Comparison of ENCODE assay signal across 8 cellular contexts in the genomic region with DNA sequence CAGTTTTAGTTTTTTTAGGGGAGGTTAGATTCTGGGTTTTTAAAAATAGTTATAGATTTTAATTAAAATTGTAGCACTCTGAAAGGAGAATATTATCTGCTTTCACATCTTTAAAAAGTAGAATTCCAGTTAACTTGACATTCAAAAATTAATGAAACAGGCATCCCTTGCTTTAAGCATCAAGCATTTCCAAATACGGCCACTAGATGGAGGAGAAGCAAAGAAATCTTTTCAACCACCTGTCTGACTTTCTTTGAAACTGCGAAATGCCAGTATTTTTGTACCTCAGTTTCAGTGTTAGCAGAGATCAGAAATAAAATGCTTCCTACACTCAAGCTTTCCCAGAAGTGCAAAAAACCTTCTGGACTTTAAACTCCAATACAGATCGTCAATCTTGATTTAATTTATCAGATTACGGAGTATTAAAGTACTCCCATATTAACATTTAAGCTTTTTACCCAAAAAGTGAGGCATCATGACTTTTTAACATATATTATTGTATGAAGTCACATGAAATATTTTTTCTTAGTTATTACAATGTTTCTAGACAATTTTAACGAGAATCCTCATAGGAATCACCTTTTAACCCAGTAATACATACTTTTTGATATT.
DNase-seq lines count a peak whose midpoint lies in the region; ATAC-seq and TF ChIP-seq lines count a peak whose summit lies in the region.

No MANE protein-coding gene starts in this region.

- no peak overlapping the region for H3K9ac ChIP-seq in KMS-11
- no peak overlapping the region for H3K9ac ChIP-seq in neuronal stem cell (ENCODE audit: low read depth, low read length, poor library complexity)

- H2BK5ac ChIP-seq in neuronal stem cell (ENCODE audit: low read length) = no peak overlapping the region

- intact Hi-C loops in Right ventricle myocardium superior (cut with DNase I) (loop anchor here (10.0 kb wide), 1 partner anchor 157 kb away; the partner anchor contains the start of gene P3H2), left cardiac atrium (cut with DNase I) (loop anchor here (2.0 to 10.0 kb wide), 5 partner anchors 235 to 457 kb away; partner anchors contain the start of genes CLDN1 (in 1 of the 2) and CLDN16 (in 1 of the 2))

- no peaks in the 10 kb centered on the region for H3K9me3 ChIP-seq in neuronal stem cell (replicated peaks in 1 of 2; ENCODE audit: control insufficient read depth in 2 of 2, insufficient read depth in 1 of 2, low read depth in 1 of 2, low read length in 2 of 2)

- peak; percentile 38 for ATAC-seq in Right ventricle myocardium superior (ENCODE audit: poor library complexity)
- ATAC-seq in left cardiac atrium = no peak
- ATAC-seq in GM21717 (IDR thresholded peaks at IDR 0.05; ENCODE audit: unreplicated experiment) = peak; percentile 90

- no peak overlapping the region for H4K8ac ChIP-seq in neuronal stem cell (ENCODE audit: low read depth, low read length)

- no peak overlapping the region for H2BK15ac ChIP-seq in neuronal stem cell (ENCODE audit: low read length)

- H3K14ac ChIP-seq in neuronal stem cell (ENCODE audit: low read length) = no peak overlapping the region

- H3K79me1 ChIP-seq in neuronal stem cell (ENCODE audit: low read depth, low read length) = no peaks in the 10 kb centered on the region

- H3K36me3 ChIP-seq in KMS-11 (ENCODE audit: insufficient read depth) (no peaks in the 10 kb centered on the region), neuronal stem cell (replicated peaks in 1 of 2; ENCODE audit: control insufficient read depth in 2 of 2, insufficient read depth in 2 of 2, low read length in 2 of 2) (peaks cover 0 to 47% of the 10 kb centered on the region in 2 donors)

- no peaks in the 10 kb centered on the region for H3K79me2 ChIP-seq in KMS-11 (ENCODE audit: insufficient read depth, low read depth)

- H3K27me3 ChIP-seq in KMS-11 (ENCODE audit: insufficient read depth, low read depth) = no peaks in the 10 kb centered on the region
- H3K27me3 ChIP-seq in neuronal stem cell (ENCODE audit: control insufficient read depth in 3 of 3, insufficient read depth in 3 of 3, low read depth in 1 of 3, low read length in 3 of 3) = no peaks in the 10 kb centered on the region

- WGBS in neuronal stem cell (ENCODE audit: extremely low coverage in 2 of 2, insufficient read length in 2 of 2, insufficient replicate concordance in 1 of 2), 2 donors = no CpG with 5 or more reads among the region's 5 CpGs

- peaks cover 6% of the 10 kb centered on the region for H3K4me1 ChIP-seq in KMS-11 (ENCODE audit: low read depth, poor library complexity, severe bottlenecking)
- no peaks in the 10 kb centered on the region for H3K4me1 ChIP-seq in neuronal stem cell (ENCODE audit: control insufficient read depth in 2 of 2, insufficient read depth in 1 of 2, low read depth in 1 of 2, low read length in 2 of 2)

- DNase-seq in Right ventricle myocardium superior (no peak), left cardiac atrium (no peak), SHP77 (lab: John Stamatoyannopoulos, UW) (peak; percentile 12 to 13), epithelial cell of proximal tubule (ENCODE audit: low read depth) (no peak), neuronal stem cell (ENCODE audit: low spot score) (peak; percentile 55)
- DNase-seq in stimulated activated CD4-positive, alpha-beta T cell treated with anti-CD3 and anti-CD28 coated beads, Interleukin-12 subunit alpha, Interleukin-12 subunit beta, amount 100 ng/mL, for 4 hours = no peak

- H3K27ac ChIP-seq in KMS-11 (no peak overlapping the region), neuronal stem cell (replicated peaks; ENCODE audit: low read length) (no peak overlapping the region)

- TF ChIP-seq CTCF in KMS-11 (conservative IDR thresholded peaks at IDR 0.05; ENCODE audit: low read depth, low read length) = peak; percentile 80
- peak; percentile 86 for TF ChIP-seq CTCF in epithelial cell of proximal tubule (conservative IDR thresholded peaks at IDR 0.05; ENCODE audit: low read depth, low read length)

- 0 out of 2 replicates have a peak overlapping the region, but pooled peaks have one; percentile 5 for H3K4me2 ChIP-seq in KMS-11
- no peak overlapping the region for H3K4me2 ChIP-seq in neuronal stem cell (ENCODE audit: insufficient read depth, low read length, poor library complexity, severe bottlenecking)

- no peak overlapping the region for H3K23ac ChIP-seq in neuronal stem cell (ENCODE audit: low read depth, low read length, poor library complexity)

- H2AFZ ChIP-seq in KMS-11 (ENCODE audit: low read depth) = no peak overlapping the region
- H2AFZ ChIP-seq in neuronal stem cell (ENCODE audit: low read length) = no peak overlapping the region

- H2BK120ac ChIP-seq in neuronal stem cell (ENCODE audit: low read depth, low read length) = no peak overlapping the region

- no peak overlapping the region for H2BK12ac ChIP-seq in neuronal stem cell (ENCODE audit: low read length)

- no peak overlapping the region for H4K91ac ChIP-seq in neuronal stem cell (ENCODE audit: low read depth, low read length, poor library complexity)

- no peak overlapping the region for H3K18ac ChIP-seq in neuronal stem cell (ENCODE audit: low read length)

- H3K4ac ChIP-seq in neuronal stem cell (ENCODE audit: low read length) = no peak overlapping the region

- no peaks in the 10 kb centered on the region for H4K20me1 ChIP-seq in KMS-11 (ENCODE audit: insufficient read depth)

- H3K4me3 ChIP-seq in KMS-11 (IDR thresholded peaks at IDR 0.05; ENCODE audit: insufficient read depth, low read depth, low read length) (no peak overlapping the region), epithelial cell of proximal tubule (ENCODE audit: low read depth, low read length) (no peak overlapping the region), neuronal stem cell (ENCODE audit: low read length in 2 of 2) (no peak overlapping the region)

- H2AK5ac ChIP-seq in neuronal stem cell (ENCODE audit: low read depth, low read length) = no peak overlapping the region

Comparison
In these comparisons a context has a peak if more than half of its experiments do, and no peak if none do; other contexts are left out.
1. ATAC-seq: peak in Right ventricle myocardium superior (single experiment) and GM21717 (single experiment); none in left cardiac atrium (0 of 2).
2. DNase-seq: peak in SHP77 (2 of 2) and neuronal stem cell (single experiment); none in Right ventricle myocardium superior (single experiment), left cardiac atrium (single experiment), epithelial cell of proximal tubule (single experiment) and stimulated activated CD4-positive, alpha-beta T cell treated with anti-CD3 and anti-CD28 coated beads, Interleukin-12 subunit alpha, Interleukin-12 subunit beta, amount 100 ng/mL, for 4 hours (single experiment).